ENCODE assay signal across 23 cellular contexts in the genomic region with DNA sequence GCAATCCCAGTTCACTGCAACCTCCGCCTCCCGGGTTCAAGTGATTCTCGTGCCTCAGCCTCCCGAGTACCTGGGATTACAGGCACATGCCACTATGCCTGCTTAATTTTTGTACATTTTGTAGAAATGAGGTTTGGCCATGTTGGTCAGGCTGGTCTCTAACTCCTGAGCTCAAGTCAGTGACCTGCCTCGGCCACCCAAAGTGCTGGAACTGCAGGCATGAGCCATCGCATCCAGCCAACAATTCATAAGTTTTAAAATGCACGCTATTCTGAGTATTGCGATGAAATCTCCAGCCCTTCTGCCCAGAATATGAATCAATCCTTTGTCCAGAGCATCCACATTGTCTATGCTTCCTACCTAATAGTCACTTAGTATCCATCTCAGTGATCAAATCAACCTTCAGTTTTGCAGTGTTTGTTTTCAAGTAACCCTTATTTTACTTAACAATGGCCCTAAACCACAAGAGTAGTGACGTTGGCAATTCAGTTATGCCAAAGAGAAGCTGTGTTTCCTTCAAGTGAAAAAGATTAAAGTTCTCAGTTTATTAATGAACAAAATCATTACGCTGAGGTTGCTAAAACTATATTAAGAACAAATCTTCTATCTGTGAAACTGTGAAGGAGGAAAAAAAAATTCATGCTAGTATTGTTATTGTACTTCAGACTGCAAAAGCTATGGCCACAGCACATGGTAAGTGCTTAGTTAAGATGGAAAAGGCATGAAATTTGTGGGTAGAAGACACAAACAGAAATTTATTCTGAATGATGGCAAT.
"Had no signal": no experiment of that assay in that cellular context is flagged by ENCODE, and none has a peak within 500 bp of the region (broad histone marks: within the 10 kb centered on the region; RNA-seq: fewer than 3 reads in every experiment).

No MANE protein-coding gene starts in this region.

- H3K27me3 ChIP-seq: left lung, testis had no signal

- H3K27me3 Mint-ChIP-seq: T-cell, type B pancreatic cell had no signal

- H3K4me3 Mint-ChIP-seq: activated CD8-positive, alpha-beta T cell treated with anti-CD3 and anti-CD28 coated beads, Interleukin-2, amount 10 ng/mL, durations not matched to agents 7 days and 5 days; activated T-helper 1 cell treated with anti-CD3 and anti-CD28 coated beads, Interleukin-12 subunit alpha, Interleukin-12 subunit beta, Interleukin-2, Interleukin-4 antibody, amounts not matched to agents 30 ng/mL and 10 ng/mL and 1 ng/mL, durations not matched to agents 14 hours and 24 hours and 36 hours; brain; T-cell; type B pancreatic cell had no signal

- H3K4me3 ChIP-seq: left lung, testis had no signal

- H3K9me3 Mint-ChIP-seq: activated naive CD4-positive, alpha-beta T cell treated with anti-CD3 and anti-CD28 coated beads, Interleukin-2, amount 50 U/mL, for 72 hours; activated T-helper 1 cell treated with anti-CD3 and anti-CD28 coated beads, Interleukin-12 subunit alpha, Interleukin-12 subunit beta, Interleukin-2, Interleukin-4 antibody, amounts not matched to agents 30 ng/mL and 10 ng/mL and 1 ng/mL, durations not matched to agents 14 hours and 24 hours and 36 hours; brain; T-cell; type B pancreatic cell had no signal

- H3K9ac ChIP-seq: parathyroid adenoma had no signal

- H3K36me3 Mint-ChIP-seq: activated naive CD4-positive, alpha-beta T cell treated with anti-CD3 and anti-CD28 coated beads, Interleukin-2, amount 50 U/mL, for 72 hours; brain; T-cell; type B pancreatic cell had no signal

- H3K27ac ChIP-seq: left lung, parathyroid adenoma, WERI-Rb-1 had no signal

- H2AFZ ChIP-seq: parathyroid adenoma had no signal

- H3K36me3 ChIP-seq: left lung, WERI-Rb-1 had no signal

- ATAC-seq: activated CD8-positive, alpha-beta T cell treated with anti-CD3 and anti-CD28 coated beads, Interleukin-2, amount 10 ng/mL, durations not matched to agents 7 days and 5 days; activated naive CD4-positive, alpha-beta T cell treated with anti-CD3 and anti-CD28 coated beads, Interleukin-2, amount 50 U/mL, for 72 hours; sciatic nerve; T-cell had no signal

- H3K4me1 ChIP-seq: parathyroid adenoma had no signal

- H3K27ac Mint-ChIP-seq: brain, type B pancreatic cell had no signal

- DNase-seq: activated CD4-positive, alpha-beta T cell treated with anti-CD3 and anti-CD28 coated beads for 1 hour; activated CD4-positive, alpha-beta T cell treated with anti-CD3 and anti-CD28 coated beads, Interleukin-2, amount 50 U/mL, for 1 hour; activated CD8-positive, alpha-beta T cell treated with anti-CD3 and anti-CD28 coated beads, Interleukin-2, amount 10 ng/mL, durations not matched to agents 7 days and 5 days; activated gamma-delta T cell; aorta; caudate nucleus; effector memory CD4-positive, alpha-beta T cell; foreskin melanocyte; left lung; nucleus accumbens; small intestine; stimulated activated CD4-positive, alpha-beta T cell treated with anti-CD3 and anti-CD28 coated beads, Interleukin-2, amount 100 ng/mL, for 24 hours; stimulated activated naive CD4-positive, alpha-beta T cell; T-cell; testis; WERI-Rb-1 had no signal

- FAIRE-seq: small intestine, TTC549 had no signal

- H3K9me3 ChIP-seq: left lung, testis had no signal
